Comparison of ENCODE assay signal across 18 cellular contexts in genomic region chr7:24885305-24885704, GRCh38.
DNase-seq lines count a peak whose midpoint lies in the region; ATAC-seq and TF ChIP-seq lines count a peak whose summit lies in the region.
"Had no signal": no experiment of that assay in that cellular context is flagged by ENCODE, and none has a peak within 500 bp of the region (broad histone marks: within the 10 kb centered on the region; RNA-seq: fewer than 3 reads in every experiment).

No MANE protein-coding gene starts in this region.

- H3K27ac Mint-ChIP-seq in natural killer cell, result peak overlapping the region; percentile 10 to 64
- peak overlapping the region in 1 of 2 donors; percentile 45 for H3K27ac Mint-ChIP-seq in natural killer cell treated with Interleukin-12 subunit alpha and Interleukin-12 subunit beta and Interleukin-15 and Interleukin-18, amount 100 ng/mL, for 72 hours

- H3K9me3 ChIP-seq in testis (no peaks in the 10 kb centered on the region), GM23248 (ENCODE audit: low read depth) (no peaks in the 10 kb centered on the region)
- H3K9me3 ChIP-seq: neutrophil, sigmoid colon, tibial nerve had no signal

- H3K36me3 ChIP-seq in testis (ENCODE audit: low read depth, missing control alignments) (no peaks in the 10 kb centered on the region), GM23248 (ENCODE audit: low read depth) (peaks cover 3% of the 10 kb centered on the region; the same call in 1 of the 2 replicates)
- H3K36me3 ChIP-seq: neutrophil, sigmoid colon, tibial nerve had no signal

- no peak overlapping the region for H3K9ac ChIP-seq in GM23248

- H2AFZ ChIP-seq in GM23248, result no peak overlapping the region

- no peaks in the 10 kb centered on the region for H3K27me3 Mint-ChIP-seq in natural killer cell (ENCODE audit: low read depth in 2 of 2)
- H3K27me3 Mint-ChIP-seq in natural killer cell treated with Interleukin-12 subunit alpha and Interleukin-12 subunit beta and Interleukin-15 and Interleukin-18, amount 100 ng/mL, for 72 hours, result no peaks in the 10 kb centered on the region

- H3K9me2 ChIP-seq in GM23248 (ENCODE audit: insufficient read depth), result no peaks in the 10 kb centered on the region

- H3K4me3 ChIP-seq in testis (no peak overlapping the region), GM23248 (no peak overlapping the region)
- H3K4me3 ChIP-seq: sigmoid colon, tibial nerve had no signal

- no peaks in the 10 kb centered on the region for H4K20me1 ChIP-seq in GM23248 (ENCODE audit: insufficient read depth)

- H3K27me3 ChIP-seq in testis (no peaks in the 10 kb centered on the region), GM23248 (replicated peaks; ENCODE audit: insufficient read depth) (no peaks in the 10 kb centered on the region)
- H3K27me3 ChIP-seq: neutrophil, sigmoid colon, tibial nerve had no signal

- H3K27ac ChIP-seq in testis (no peak overlapping the region), GM23248 (no peak overlapping the region)
- H3K27ac ChIP-seq: neutrophil, sigmoid colon, tibial nerve had no signal

- TF ChIP-seq CTCF in natural killer cell (IDR thresholded peaks at IDR 0.05), result no peak
- no peak for TF ChIP-seq CTCF in testis (IDR thresholded peaks at IDR 0.05)

- WGBS in testis, 2 donors, result 92 to 96% methylated on average over 2 of the region's 2 CpGs
- WGBS in GM23248 (ENCODE audit: low coverage in 1 of 2, low lambda C conversion rate in 2 of 2, missing lambda C conversion rate in 2 of 2), 2 experiments, result 96 to 98% methylated on average over 2 of the region's 2 CpGs

- H3K79me2 ChIP-seq in GM23248 (ENCODE audit: insufficient read depth), result peaks cover 76% of the 10 kb centered on the region

- H3K36me3 Mint-ChIP-seq in natural killer cell, result no peaks in the 10 kb centered on the region
- peaks cover 7% of the 10 kb centered on the region for H3K36me3 Mint-ChIP-seq in natural killer cell treated with Interleukin-12 subunit alpha and Interleukin-12 subunit beta and Interleukin-15 and Interleukin-18, amount 100 ng/mL, for 72 hours

- peaks cover 39 to 59% of the 10 kb centered on the region in 2 donors for H3K4me1 Mint-ChIP-seq in natural killer cell
- peaks cover 32 to 41% of the 10 kb centered on the region in 2 donors for H3K4me1 Mint-ChIP-seq in natural killer cell treated with Interleukin-12 subunit alpha and Interleukin-12 subunit beta and Interleukin-15 and Interleukin-18, amount 100 ng/mL, for 72 hours (ENCODE audit: low read depth in 2 of 2)

- in situ Hi-C loops in GM23248 (cut with MboI), result no loop called here

- H3K4me2 ChIP-seq in GM23248 (ENCODE audit: unreplicated experiment), result no peak overlapping the region

- H3K9me3 Mint-ChIP-seq in natural killer cell, result no peaks in the 10 kb centered on the region
- no peaks in the 10 kb centered on the region for H3K9me3 Mint-ChIP-seq in natural killer cell treated with Interleukin-12 subunit alpha and Interleukin-12 subunit beta and Interleukin-15 and Interleukin-18, amount 100 ng/mL, for 72 hours
- H3K9me3 Mint-ChIP-seq: activated T-cell treated with anti-CD3 and anti-CD28 coated beads, Interleukin-2, amount 50 U/mL, for 4 hours; immature natural killer cell had no signal

- ATAC-seq in natural killer cell, result no peak
- ATAC-seq in natural killer cell treated with Interleukin-12 subunit alpha and Interleukin-12 subunit beta and Interleukin-15 and Interleukin-18, amount 100 ng/mL, for 72 hours, result no peak
- ATAC-seq: activated T-cell treated with anti-CD3 and anti-CD28 coated beads, Interleukin-2, amount 50 U/mL, for 4 hours had no signal

- no peak overlapping the region for H3K4me3 Mint-ChIP-seq in natural killer cell
- no peak overlapping the region for H3K4me3 Mint-ChIP-seq in natural killer cell treated with Interleukin-12 subunit alpha and Interleukin-12 subunit beta and Interleukin-15 and Interleukin-18, amount 100 ng/mL, for 72 hours
- H3K4me3 Mint-ChIP-seq: activated T-cell treated with anti-CD3 and anti-CD28 coated beads, Interleukin-2, amount 50 U/mL, for 4 hours; immature natural killer cell had no signal

- no peaks in the 10 kb centered on the region for H3K4me1 ChIP-seq in testis
- H3K4me1 ChIP-seq in GM23248 (ENCODE audit: insufficient read depth), result peaks cover 25% of the 10 kb centered on the region

- intact Hi-C loops in natural killer cell (cut with micrococcal nuclease) (no loop called here), testis (cut with DNase I; ENCODE audit: low total_unique reads) (no loop called here)

- DNase-seq in natural killer cell, result no peak
- no peak for DNase-seq in natural killer cell treated with Interleukin-12 subunit alpha and Interleukin-12 subunit beta and Interleukin-15 and Interleukin-18, amount 100 ng/mL, for 72 hours (ENCODE audit: low spot score)
- peak; percentile 55 for DNase-seq in NCI-H345 treated with DMSO at 0.1 percent for 48 hours (lab: John Stamatoyannopoulos, UW; ENCODE audit: unreplicated experiment)
- DNase-seq in dermis blood vessel endothelial cell, result peak; percentile 29
- no peak for DNase-seq in testis
- no peak for DNase-seq in GOT3 (lab: John Stamatoyannopoulos, UW)
- no peak for DNase-seq in GM23248
- DNase-seq in NCI-H1105 treated with DMSO at 0.1 percent for 48 hours (lab: John Stamatoyannopoulos, UW), result no peak
- DNase-seq: activated CD4-positive, alpha-beta T cell treated with anti-CD3 and anti-CD28 coated beads for 4 hours; activated T-cell treated with anti-CD3 and anti-CD28 coated beads, Interleukin-2, amount 50 U/mL, for 4 hours; immature natural killer cell; NCI-H1048; NCI-H774; sigmoid colon; stimulated activated CD4-positive, alpha-beta T cell treated with anti-CD3 and anti-CD28 coated beads, Interleukin-2, amount 100 ng/mL, for 48 hours; stimulated activated CD8-positive, alpha-beta memory T cell treated with anti-CD3 and anti-CD28 coated beads, Interleukin-4, amount 100 ng/mL, for 48 hours had no signal

- no peak for TF ChIP-seq POLR2A in testis (IDR thresholded peaks at IDR 0.05)

- peaks cover 29% of the 10 kb centered on the region for H3F3A ChIP-seq in GM23248 (ENCODE audit: insufficient read depth)

Comparison
In these comparisons a context has a peak if more than half of its experiments do, and no peak if none do; other contexts are left out.
1. DNase-seq: peak in NCI-H345 treated with DMSO at 0.1 percent for 48 hours (single experiment) and dermis blood vessel endothelial cell (single experiment); none in natural killer cell (single experiment), natural killer cell treated with Interleukin-12 subunit alpha and Interleukin-12 subunit beta and Interleukin-15 and Interleukin-18, amount 100 ng/mL, for 72 hours (single experiment), testis (single experiment), GOT3 (single experiment), GM23248 (single experiment) and NCI-H1105 treated with DMSO at 0.1 percent for 48 hours (single experiment).